8 cellular contexts compared by ENCODE assay signal in the genomic region with DNA sequence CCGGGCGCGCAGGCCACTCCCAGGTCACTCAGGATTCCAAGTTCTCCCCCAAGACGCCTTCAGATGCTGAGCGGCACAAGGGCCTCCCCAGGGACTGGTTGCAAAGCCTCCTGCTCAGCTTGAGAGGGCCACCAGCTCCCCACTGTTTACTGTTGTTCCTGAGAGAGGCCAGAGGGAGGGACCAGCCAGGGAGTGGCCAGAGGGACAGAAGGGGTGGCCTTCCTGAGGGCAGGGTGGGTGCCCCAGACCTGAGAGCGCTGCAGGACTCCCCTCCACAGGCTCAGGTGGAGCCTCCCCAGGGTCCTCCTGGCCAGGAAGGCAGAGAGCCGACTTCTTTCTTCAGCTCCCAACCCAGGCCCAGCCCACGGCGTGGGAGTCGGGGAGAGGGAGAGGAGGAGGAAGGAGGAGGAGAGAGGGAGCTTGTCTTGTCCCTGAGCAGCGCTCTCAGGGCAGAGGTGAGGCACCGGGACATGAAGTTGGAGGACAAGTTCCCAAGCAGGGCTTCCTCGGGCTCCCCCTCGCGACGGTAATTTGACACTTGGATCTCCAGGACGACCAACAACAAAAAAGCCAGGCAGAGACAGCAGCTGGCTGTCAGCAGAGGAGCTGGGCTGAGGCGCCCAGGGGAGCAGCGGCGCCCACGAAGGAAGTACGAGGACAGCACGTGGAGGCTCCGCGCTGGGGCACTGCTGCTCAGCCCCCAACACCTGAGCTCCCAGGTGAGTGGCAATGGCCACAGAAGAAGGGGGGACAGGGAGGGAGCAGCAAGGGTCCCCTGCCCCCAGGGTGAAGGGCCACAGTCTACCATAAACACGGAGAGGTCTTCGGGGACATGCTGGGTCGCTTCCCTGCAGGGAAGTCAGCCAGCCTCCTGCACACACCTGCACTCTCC. TPM values are rescaled to one million over a fixed set of nuclear protein-coding genes. Genes with fewer than 3 reads are reported as not detected.
DNase-seq lines count a peak whose midpoint lies in the region; ATAC-seq and TF ChIP-seq lines count a peak whose summit lies in the region.

No MANE protein-coding gene starts in this region.

- peak overlapping the region; percentile 33 for H3K4me3 ChIP-seq in BLaER1
- H3K4me3 ChIP-seq in epithelial cell of esophagus (ENCODE audit: low read length), result no peak overlapping the region

- peak; percentile 74 for TF ChIP-seq CTCF in epithelial cell of esophagus (IDR thresholded peaks at IDR 0.05; ENCODE audit: insufficient read depth, low read depth, low read length, missing control alignments)
- peak; percentile 45 for TF ChIP-seq CTCF in mesothelial cell of epicardium (IDR thresholded peaks at IDR 0.05; ENCODE audit: unreplicated experiment)

- H3K27me3 Mint-ChIP-seq in mesothelial cell of epicardium (ENCODE audit: low read depth), result no peaks in the 10 kb centered on the region

- peak; percentile 92 for DNase-seq in HK-2 (ENCODE audit: unreplicated experiment)
- DNase-seq in NCI-H748 (lab: John Stamatoyannopoulos, UW; ENCODE audit: unreplicated experiment), result peak; percentile 83
- peak; percentile 14 for DNase-seq in activated CD8-positive, alpha-beta memory T cell treated with anti-CD3 and anti-CD28 coated beads, Interleukin-2, amount 50 U/mL, for 1 hour (ENCODE audit: extremely low read depth)
- peak; percentile 92 for DNase-seq in epithelial cell of esophagus (ENCODE audit: low read depth)
- peak; percentile 66 to 91 for DNase-seq in mesothelial cell of epicardium (ENCODE audit: low spot score in 2 of 2, unreplicated experiment in 2 of 2)
- DNase-seq in stimulated activated CD8-positive, alpha-beta memory T cell treated with anti-CD3 and anti-CD28 coated beads, Interleukin-7, amount 100 ng/mL, for 4 hours (ENCODE audit: low read depth in 2 of 2), result peak; percentile 7 to 19

- H3K36me3 ChIP-seq in BLaER1, result peaks cover 22% of the 10 kb centered on the region; the same call in 1 of the 2 replicates

- peak overlapping the region; percentile 62 for H3K27ac ChIP-seq in BLaER1

- H3K9ac ChIP-seq in BLaER1, result peak overlapping the region; percentile 30

- H3K36me3 Mint-ChIP-seq in mesothelial cell of epicardium, result no peaks in the 10 kb centered on the region

- H4K20me1 ChIP-seq in BLaER1, result peaks cover 35% of the 10 kb centered on the region

- H3K4me3 Mint-ChIP-seq in mesothelial cell of epicardium, result peak overlapping the region; percentile 50

- peak overlapping the region; percentile 95 for H3K4me2 ChIP-seq in BLaER1

- no peaks in the 10 kb centered on the region for H3K9me3 ChIP-seq in BLaER1

- ATAC-seq in GM19397 (IDR thresholded peaks at IDR 0.05; ENCODE audit: unreplicated experiment), result no peak

- peaks cover 21% of the 10 kb centered on the region for H3K4me1 Mint-ChIP-seq in mesothelial cell of epicardium

- peak overlapping the region; percentile 82 for H3K27ac Mint-ChIP-seq in mesothelial cell of epicardium

- peaks cover 87% of the 10 kb centered on the region for H3K4me1 ChIP-seq in BLaER1

- H3K9me3 Mint-ChIP-seq in mesothelial cell of epicardium, result no peaks in the 10 kb centered on the region

- H3K27me3 ChIP-seq in BLaER1, result peaks cover 20% of the 10 kb centered on the region; the same call in 1 of the 2 replicates

RNA-seq across cellular contexts. Expression of gene SMIM5, which starts 0.5 kb away (rescaled TPM):
- total RNA-seq in mesothelial cell of epicardium, result 0.95 to 1.7 TPM (median 1.5 TPM) in 3 replicates

RNA-seq across cellular contexts. Expression of gene RECQL5, which starts 33.2 kb away (rescaled TPM):
- total RNA-seq in mesothelial cell of epicardium, result 56.9 to 63.3 TPM (median 62.6 TPM) in 3 replicates

RNA-seq across cellular contexts. Expression of gene SAP30BP, which starts 33.4 kb away (rescaled TPM):
- 96.0 to 109 TPM (median 106 TPM) in 3 replicates for total RNA-seq in mesothelial cell of epicardium

RNA-seq across cellular contexts. Expression of gene MYO15B, which starts 46.1 kb away (rescaled TPM):
- total RNA-seq in mesothelial cell of epicardium, result 257 to 281 TPM (median 277 TPM) in 3 replicates

Comparison
In these comparisons a context has a peak if more than half of its experiments do, and no peak if none do; other contexts are left out.
1. DNase-seq: peak in every context shown above with its lines; median percentile 92 in HK-2; 92 in epithelial cell of esophagus; 83 in NCI-H748; 78 in mesothelial cell of epicardium; 14 in activated CD8-positive, alpha-beta memory T cell treated with anti-CD3 and anti-CD28 coated beads, Interleukin-2, amount 50 U/mL, for 1 hour; 13 in stimulated activated CD8-positive, alpha-beta memory T cell treated with anti-CD3 and anti-CD28 coated beads, Interleukin-7, amount 100 ng/mL, for 4 hours.